Comparison of ENCODE assay signal across 24 cellular contexts in the genomic region with DNA sequence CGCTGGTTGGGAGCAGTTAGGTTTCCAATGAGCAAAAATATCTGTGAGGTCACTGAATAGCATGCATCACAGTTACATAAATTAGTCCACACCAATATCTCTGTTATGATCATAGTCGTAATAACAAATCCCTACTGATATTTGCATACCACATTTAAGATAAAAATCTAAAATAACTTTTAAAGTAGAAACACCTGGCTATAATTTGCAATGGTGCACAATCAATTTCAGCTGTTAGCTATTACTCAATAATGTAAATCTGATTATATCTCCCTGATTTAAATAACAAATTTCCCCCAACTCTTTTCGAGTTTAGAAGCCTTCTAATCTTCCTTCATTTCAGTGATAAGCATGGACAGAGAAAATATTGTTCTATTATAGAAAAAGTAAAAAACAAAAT.
"Had no signal": no experiment of that assay in that cellular context is flagged by ENCODE, and none has a peak within 500 bp of the region (broad histone marks: within the 10 kb centered on the region; RNA-seq: fewer than 3 reads in every experiment).

No MANE protein-coding gene starts in this region.

- H3K4me1 Mint-ChIP-seq: naive B cell had no signal

- H3K27ac Mint-ChIP-seq: dendritic cell treated with granulocyte-macrophage colony-stimulating factor and Interleukin-4, amounts not matched to agents 40 ng/mL and 50 ng/mL, for 4 days; effector memory CD8-positive, alpha-beta T cell; endodermal cell; mesothelial cell of epicardium; naive B cell had no signal

- H3K36me3 Mint-ChIP-seq: mesothelial cell of epicardium, naive B cell had no signal

- DNase-seq: colonic mucosa; cortex of kidney; effector CD8-positive, alpha-beta T cell; effector memory CD8-positive, alpha-beta T cell; endodermal cell; erythroblast; esophagus squamous epithelium; foreskin fibroblast; foreskin melanocyte; gastrocnemius medialis; glutamatergic neuron; head of caudate nucleus; heart right ventricle; hippocampal formation; left cardiac atrium; left lung; left ventricle myocardium superior; lower lobe of right lung; mesenchymal stem cell; mucosa of descending colon; naive B cell had no signal

- ATAC-seq: effector memory CD8-positive, alpha-beta T cell; esophagus mucosa; gastrocnemius medialis; heart right ventricle; left cardiac atrium; left lung; left ventricle myocardium superior; mucosa of descending colon had no signal

- H3K9me3 Mint-ChIP-seq: dendritic cell treated with granulocyte-macrophage colony-stimulating factor and Interleukin-4, amounts not matched to agents 40 ng/mL and 50 ng/mL, for 4 days; endodermal cell; mesothelial cell of epicardium had no signal

- H3K4me3 Mint-ChIP-seq: dendritic cell treated with granulocyte-macrophage colony-stimulating factor and Interleukin-4, amounts not matched to agents 40 ng/mL and 50 ng/mL, for 4 days; effector memory CD8-positive, alpha-beta T cell; endodermal cell; mesothelial cell of epicardium; naive B cell had no signal
